ENCODE assay signal across 1 cellular context in genomic region chr9:129709471-129710460, GRCh38.
TF ChIP-seq lines count a peak whose summit lies in the region.

No MANE protein-coding gene starts in this region.

TF ChIP-seq in H1, 55 proteins besides CTCF, POLR2A, EP300 and RAD21:
- TF ChIP-seq PHF8 (conservative IDR thresholded peaks at IDR 0.05; ENCODE audit: low read depth, low read length) = no peak
- no peak for TF ChIP-seq TEAD4 (IDR thresholded peaks at IDR 0.05; ENCODE audit: low read depth, low read length)
- TF ChIP-seq, protein P1, sequence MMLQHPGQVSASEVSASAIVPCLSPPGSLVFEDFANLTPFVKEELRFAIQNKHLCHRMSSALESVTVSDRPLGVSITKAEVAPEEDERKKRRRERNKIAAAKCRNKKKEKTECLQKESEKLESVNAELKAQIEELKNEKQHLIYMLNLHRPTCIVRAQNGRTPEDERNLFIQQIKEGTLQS (IDR thresholded peaks at IDR 0.05; ENCODE audit: insufficient read depth, low read depth, low read length) = no peak
- no peak for TF ChIP-seq CEBPB (IDR thresholded peaks at IDR 0.05; ENCODE audit: low read depth, low read length)
- TF ChIP-seq SUZ12 (IDR thresholded peaks at IDR 0.05; ENCODE audit: low read length) = no peak
- TF ChIP-seq YY1 (IDR thresholded peaks at IDR 0.05; ENCODE audit: low read depth, low read length) = no peak
- no peak for TF ChIP-seq TCF12 (IDR thresholded peaks at IDR 0.05; ENCODE audit: low read depth, low read length)
- TF ChIP-seq JUND (IDR thresholded peaks at IDR 0.05; ENCODE audit: low read length) = no peak
- no peak for TF ChIP-seq GABPA (IDR thresholded peaks at IDR 0.05; ENCODE audit: borderline replicate concordance, insufficient read depth, low read length)
- TF ChIP-seq, protein P2, sequence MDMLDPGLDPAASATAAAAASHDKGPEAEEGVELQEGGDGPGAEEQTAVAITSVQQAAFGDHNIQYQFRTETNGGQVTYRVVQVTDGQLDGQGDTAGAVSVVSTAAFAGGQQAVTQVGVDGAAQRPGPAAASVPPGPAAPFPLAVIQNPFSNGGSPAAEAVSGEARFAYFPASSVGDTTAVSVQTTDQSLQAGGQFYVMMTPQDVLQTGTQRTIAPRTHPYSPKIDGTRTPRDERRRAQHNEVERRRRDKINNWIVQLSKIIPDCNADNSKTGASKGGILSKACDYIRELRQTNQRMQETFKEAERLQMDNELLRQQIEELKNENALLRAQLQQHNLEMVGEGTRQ (IDR thresholded peaks at IDR 0.05; ENCODE audit: low read length) = no peak
- no peak for TF ChIP-seq SP1 (IDR thresholded peaks at IDR 0.05; ENCODE audit: low read depth, low read length)
- TF ChIP-seq SIN3A (conservative IDR thresholded peaks at IDR 0.05 in 1 of 2, IDR thresholded peaks at IDR 0.05 in 1 of 2; ENCODE audit: low read depth in 1 of 2, low read length in 2 of 2) = no peak
- TF ChIP-seq CBX5 (IDR thresholded peaks at IDR 0.05; ENCODE audit: low read depth, low read length) = no peak
- TF ChIP-seq JUN (IDR thresholded peaks at IDR 0.05; ENCODE audit: low read depth, low read length) = no peak
- TF ChIP-seq KDM4A (IDR thresholded peaks at IDR 0.05; ENCODE audit: low read depth, low read length, severe bottlenecking) = no peak
